ENCODE assay signal across 20 cellular contexts in genomic region chrX:46992070-46992469, GRCh38.
DNase-seq lines count a peak whose midpoint lies in the region; ATAC-seq and TF ChIP-seq lines count a peak whose summit lies in the region.
"Had no signal": no experiment of that assay in that cellular context is flagged by ENCODE, and none has a peak within 500 bp of the region (broad histone marks: within the 10 kb centered on the region; RNA-seq: fewer than 3 reads in every experiment).

No MANE protein-coding gene starts in this region.

- H3F3A ChIP-seq in neural progenitor cell (ENCODE audit: low read depth): peaks cover 9% of the 10 kb centered on the region

- no peaks in the 10 kb centered on the region for H3K27me3 Mint-ChIP-seq in WTC11 (ENCODE audit: low read depth)
- H3K27me3 Mint-ChIP-seq in glutamatergic neuron (ENCODE audit: unreplicated experiment): no peaks in the 10 kb centered on the region
- peaks cover 4% of the 10 kb centered on the region for H3K27me3 Mint-ChIP-seq in neural progenitor cell (ENCODE audit: insufficient read depth, low read depth)
- no peaks in the 10 kb centered on the region for H3K27me3 Mint-ChIP-seq in activated CD8-positive, alpha-beta T cell treated with anti-CD3 and anti-CD28 coated beads for 36 hours
- H3K27me3 Mint-ChIP-seq: CD4-positive, CD25-positive, alpha-beta regulatory T cell; IgD-negative memory B cell had no signal

- H3K4me3 Mint-ChIP-seq in WTC11 (peak overlapping the region; percentile 24; the same call in 1 of the 2 replicates), glutamatergic neuron (ENCODE audit: unreplicated experiment) (peak overlapping the region; percentile 28), neural progenitor cell (no peak overlapping the region)
- H3K4me3 Mint-ChIP-seq in activated CD8-positive, alpha-beta T cell treated with anti-CD3 and anti-CD28 coated beads for 36 hours: no peak overlapping the region
- H3K4me3 Mint-ChIP-seq: CD4-positive, CD25-positive, alpha-beta regulatory T cell; IgD-negative memory B cell had no signal

- peak overlapping the region; percentile 65 for H3K4me2 ChIP-seq in neural progenitor cell

- TF ChIP-seq CTCF in WTC11 (IDR thresholded peaks at IDR 0.05) (no peak), glutamatergic neuron (IDR thresholded peaks at IDR 0.05; ENCODE audit: partially characterized antibody, unreplicated experiment) (no peak), neural progenitor cell (IDR thresholded peaks at IDR 0.05) (no peak)
- no peak for TF ChIP-seq CTCF in activated CD8-positive, alpha-beta T cell treated with anti-CD3 and anti-CD28 coated beads for 36 hours (IDR thresholded peaks at IDR 0.05)

- H3K9me3 Mint-ChIP-seq in WTC11 (no peaks in the 10 kb centered on the region), glutamatergic neuron (ENCODE audit: unreplicated experiment) (peaks cover 1% of the 10 kb centered on the region), neural progenitor cell (peaks cover 6% of the 10 kb centered on the region)
- peaks cover 2% of the 10 kb centered on the region for H3K9me3 Mint-ChIP-seq in activated CD8-positive, alpha-beta T cell treated with anti-CD3 and anti-CD28 coated beads for 36 hours
- H3K9me3 Mint-ChIP-seq: CD4-positive, CD25-positive, alpha-beta regulatory T cell had no signal

- H3K79me2 ChIP-seq in neural progenitor cell (ENCODE audit: low read depth): peaks cover 5% of the 10 kb centered on the region

- H3K9ac ChIP-seq in neural progenitor cell: no peak overlapping the region

- H3K27me3 ChIP-seq in H7 (ENCODE audit: control insufficient read depth, insufficient read depth, low read length) (no peaks in the 10 kb centered on the region), neural progenitor cell (no peaks in the 10 kb centered on the region)
- H3K27me3 ChIP-seq: BE2C had no signal

- H3K36me3 Mint-ChIP-seq in WTC11 (peaks cover 13% of the 10 kb centered on the region; the same call in 1 of the 2 replicates), glutamatergic neuron (ENCODE audit: unreplicated experiment) (no peaks in the 10 kb centered on the region), neural progenitor cell (peaks cover 22% of the 10 kb centered on the region)
- H3K36me3 Mint-ChIP-seq in activated CD8-positive, alpha-beta T cell treated with anti-CD3 and anti-CD28 coated beads for 36 hours (ENCODE audit: low read depth): no peaks in the 10 kb centered on the region
- H3K36me3 Mint-ChIP-seq: CD4-positive, CD25-positive, alpha-beta regulatory T cell; CD8-positive, alpha-beta memory T cell had no signal

- peaks cover 20% of the 10 kb centered on the region for H3K4me1 ChIP-seq in neural progenitor cell
- H3K4me1 ChIP-seq: BE2C had no signal

- intact Hi-C loops in activated CD8-positive, alpha-beta T cell treated with anti-CD3 and anti-CD28 coated beads for 36 hours (cut with micrococcal nuclease): no loop called here

- POLR2A ChIA-PET in WTC11 (lab: Charles Lee): no interaction called here
- POLR2A ChIA-PET in activated CD8-positive, alpha-beta T cell treated with anti-CD3 and anti-CD28 coated beads for 36 hours (lab: Charles Lee): no interaction called here

- H3K27ac ChIP-seq in neural progenitor cell: no peak overlapping the region
- H3K27ac ChIP-seq in substantia nigra (ENCODE audit: low read depth, low read length, poor library complexity, severe bottlenecking): no peak overlapping the region
- H3K27ac ChIP-seq: HL-60 had no signal

- ATAC-seq in WTC11 (peak; percentile 57), HG02973 (IDR thresholded peaks at IDR 0.05; ENCODE audit: unreplicated experiment) (no peak)
- ATAC-seq in activated CD8-positive, alpha-beta T cell treated with anti-CD3 and anti-CD28 coated beads for 36 hours: no peak
- ATAC-seq: HepG2 had no signal

- H3K4me1 Mint-ChIP-seq in WTC11 (peaks cover 31% of the 10 kb centered on the region), glutamatergic neuron (ENCODE audit: low read depth, unreplicated experiment) (peaks cover 12% of the 10 kb centered on the region), neural progenitor cell (peaks cover 8% of the 10 kb centered on the region)
- no peaks in the 10 kb centered on the region for H3K4me1 Mint-ChIP-seq in activated CD8-positive, alpha-beta T cell treated with anti-CD3 and anti-CD28 coated beads for 36 hours (ENCODE audit: low read depth)
- H3K4me1 Mint-ChIP-seq: CD4-positive, CD25-positive, alpha-beta regulatory T cell; CD8-positive, alpha-beta memory T cell had no signal

- DNase-seq in H7 (peak; percentile 4), WTC11 (ENCODE audit: low spot score) (no peak), glutamatergic neuron (no peak), neural progenitor cell (ENCODE audit: low spot score) (no peak), substantia nigra (lab: John Stamatoyannopoulos, UW) (no peak), NCI-H774 (lab: John Stamatoyannopoulos, UW) (no peak)
- DNase-seq in activated CD8-positive, alpha-beta T cell treated with anti-CD3 and anti-CD28 coated beads for 36 hours: no peak
- DNase-seq: BE2C; C1 segment of cervical spinal cord; CD4-positive, CD25-positive, alpha-beta regulatory T cell; CD8-positive, alpha-beta memory T cell; COR-L47; DMS79; GDM1; Karpas-422; KBM-7 had no signal

- H3K36me3 ChIP-seq in H7 (replicated peaks; ENCODE audit: control insufficient read depth, insufficient read depth, low read length) (no peaks in the 10 kb centered on the region), neural progenitor cell (peaks cover 3% of the 10 kb centered on the region)
- H3K36me3 ChIP-seq: BE2C had no signal

- H3K9me3 ChIP-seq in neural progenitor cell (ENCODE audit: low read depth): peaks cover 7% of the 10 kb centered on the region
- H3K9me3 ChIP-seq: BE2C had no signal

- H4K20me1 ChIP-seq in neural progenitor cell (ENCODE audit: low read depth): no peaks in the 10 kb centered on the region

- H2AFZ ChIP-seq in neural progenitor cell (replicated peaks): no peak overlapping the region

- CTCF ChIA-PET in WTC11 (lab: Charles Lee): no interaction called here
- CTCF ChIA-PET in activated CD8-positive, alpha-beta T cell treated with anti-CD3 and anti-CD28 coated beads for 36 hours (lab: Charles Lee): no interaction called here

- H3K27ac Mint-ChIP-seq in WTC11: peak overlapping the region; percentile 76
- peak overlapping the region; percentile 56 for H3K27ac Mint-ChIP-seq in glutamatergic neuron (ENCODE audit: unreplicated experiment)
- no peak overlapping the region for H3K27ac Mint-ChIP-seq in neural progenitor cell
- H3K27ac Mint-ChIP-seq in activated CD8-positive, alpha-beta T cell treated with anti-CD3 and anti-CD28 coated beads for 36 hours: no peak overlapping the region
- H3K27ac Mint-ChIP-seq: CD4-positive, CD25-positive, alpha-beta regulatory T cell; CD8-positive, alpha-beta memory T cell; IgD-negative memory B cell had no signal

- no peak overlapping the region for H3K4me3 ChIP-seq in H7 (ENCODE audit: insufficient read depth, low read depth, low read length)
- peak overlapping the region; percentile 28 for H3K4me3 ChIP-seq in neural progenitor cell

TF ChIP-seq in WTC11, 78 proteins besides CTCF, POLR2A, EP300 and RAD21 (continues in another document):
- TF ChIP-seq EMX1 (CRISPR knock-in tag; IDR thresholded peaks at IDR 0.05) (no peak), FOXJ3 (CRISPR knock-in tag; IDR thresholded peaks at IDR 0.05; ENCODE audit: borderline replicate concordance) (no peak), ZNF281 (CRISPR knock-in tag; IDR thresholded peaks at IDR 0.05) (no peak), PRDM15 (CRISPR knock-in tag; IDR thresholded peaks at IDR 0.05) (no peak)

Comparison
In these comparisons a context has a peak if more than half of its experiments do, and no peak if none do; other contexts are left out.
1. H3K27ac Mint-ChIP-seq: peak in WTC11 (single experiment) and glutamatergic neuron (single experiment); none in neural progenitor cell (single experiment) and activated CD8-positive, alpha-beta T cell treated with anti-CD3 and anti-CD28 coated beads for 36 hours (single experiment).
2. H3K4me3 Mint-ChIP-seq: peak in WTC11 (single experiment) and glutamatergic neuron (single experiment); none in neural progenitor cell (single experiment) and activated CD8-positive, alpha-beta T cell treated with anti-CD3 and anti-CD28 coated beads for 36 hours (single experiment).